Comparison of ENCODE assay signal across 16 cellular contexts in the genomic region with DNA sequence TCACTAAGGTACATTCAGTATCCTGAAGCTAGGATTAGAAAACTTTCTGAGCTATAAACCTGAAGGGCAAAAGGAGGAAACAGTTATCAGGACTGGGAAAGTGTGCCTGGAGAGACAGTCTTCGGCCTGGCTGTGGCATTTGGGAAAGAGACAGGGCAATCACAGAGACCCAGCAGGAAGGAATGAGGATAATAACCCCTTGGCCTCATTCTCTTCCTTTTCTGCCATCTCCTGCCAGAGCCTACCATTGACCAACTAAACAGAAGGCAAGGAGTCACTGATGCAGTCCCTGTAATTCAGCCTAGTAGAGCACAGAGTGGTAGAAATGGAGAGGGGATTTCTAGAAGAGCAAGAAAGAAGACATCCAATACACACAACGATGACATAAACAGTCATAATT.
DNase-seq lines count a peak whose midpoint lies in the region; ATAC-seq and TF ChIP-seq lines count a peak whose summit lies in the region.
"Had no signal": no experiment of that assay in that cellular context is flagged by ENCODE, and none has a peak within 500 bp of the region (broad histone marks: within the 10 kb centered on the region; RNA-seq: fewer than 3 reads in every experiment).

No MANE protein-coding gene starts in this region.

- H3K4me3 ChIP-seq in skeletal muscle satellite cell (ENCODE audit: low read length), result no peak overlapping the region
- H3K4me3 ChIP-seq: PC-9 had no signal

- H3K9ac ChIP-seq in skeletal muscle satellite cell (ENCODE audit: low read depth, low read length), result peak overlapping the region; percentile 14

- no peaks in the 10 kb centered on the region for H3K27me3 Mint-ChIP-seq in brain
- H3K27me3 Mint-ChIP-seq: activated naive CD8-positive, alpha-beta T cell treated with anti-CD3 and anti-CD28 coated beads for 36 hours; naive thymus-derived CD4-positive, alpha-beta T cell had no signal

- no peak overlapping the region for H3K4me3 Mint-ChIP-seq in brain
- H3K4me3 Mint-ChIP-seq: activated naive CD8-positive, alpha-beta T cell treated with anti-CD3 and anti-CD28 coated beads for 36 hours; activated T-cell treated with anti-CD3 and anti-CD28 coated beads, Interleukin-2, amount 50 U/mL, for 4 hours; naive thymus-derived CD4-positive, alpha-beta T cell had no signal

- intact Hi-C loops in left ventricle myocardium superior (cut with micrococcal nuclease), result no loop called here

- peaks cover 12% of the 10 kb centered on the region for H3K4me1 ChIP-seq in skeletal muscle satellite cell (ENCODE audit: control insufficient read depth, insufficient read depth, low read length)

- peak; percentile 37 for ATAC-seq in GM19463 (IDR thresholded peaks at IDR 0.05; ENCODE audit: unreplicated experiment)
- ATAC-seq in left ventricle myocardium superior, result peak; percentile 64
- ATAC-seq in HG02852 (IDR thresholded peaks at IDR 0.05; ENCODE audit: unreplicated experiment), result no peak
- ATAC-seq: activated T-cell treated with anti-CD3 and anti-CD28 coated beads, Interleukin-2, amount 50 U/mL, for 4 hours had no signal

- DNase-seq in left ventricle myocardium superior, result no peak
- DNase-seq in GF-D8 (lab: John Stamatoyannopoulos, UW), result no peak
- no peak for DNase-seq in SHP77 (lab: John Stamatoyannopoulos, UW)
- DNase-seq: activated CD4-positive, alpha-beta T cell treated with anti-CD3 and anti-CD28 coated beads, Interleukin-2, amount 50 U/mL, for 4 hours; activated naive CD8-positive, alpha-beta T cell treated with anti-CD3 and anti-CD28 coated beads for 36 hours; activated T-cell treated with anti-CD3 and anti-CD28 coated beads, Interleukin-2, amount 50 U/mL, for 4 hours; naive thymus-derived CD4-positive, alpha-beta T cell; NCI-H2029 treated with DMSO at 0.1 percent for 48 hours; NCI-H526; PC-9; stimulated activated CD4-positive, alpha-beta T cell treated with anti-CD3 and anti-CD28 coated beads, Interleukin-1b, Interleukin-23, amount 100 ng/mL, for 48 hours; substantia nigra had no signal

- H3K4me2 ChIP-seq in skeletal muscle satellite cell (ENCODE audit: low read length), result peak overlapping the region; percentile 53
- H3K4me2 ChIP-seq: PC-9 had no signal

- H3K27ac Mint-ChIP-seq in brain, result peak overlapping the region; percentile 7 to 64 (median 22)
- H3K27ac Mint-ChIP-seq: activated naive CD8-positive, alpha-beta T cell treated with anti-CD3 and anti-CD28 coated beads for 36 hours; naive thymus-derived CD4-positive, alpha-beta T cell had no signal

- TF ChIP-seq CTCF in brain (conservative IDR thresholded peaks at IDR 0.05), result no peak

- peaks cover 53% of the 10 kb centered on the region for H3K4me1 Mint-ChIP-seq in brain
- H3K4me1 Mint-ChIP-seq: activated naive CD8-positive, alpha-beta T cell treated with anti-CD3 and anti-CD28 coated beads for 36 hours had no signal

- H3K36me3 ChIP-seq in skeletal muscle satellite cell (ENCODE audit: insufficient read depth, low read length), result no peaks in the 10 kb centered on the region

- H3K36me3 Mint-ChIP-seq in brain, result no peaks in the 10 kb centered on the region
- H3K36me3 Mint-ChIP-seq: activated naive CD8-positive, alpha-beta T cell treated with anti-CD3 and anti-CD28 coated beads for 36 hours; naive thymus-derived CD4-positive, alpha-beta T cell had no signal

- no peaks in the 10 kb centered on the region for H3K9me3 Mint-ChIP-seq in brain
- H3K9me3 Mint-ChIP-seq: activated naive CD8-positive, alpha-beta T cell treated with anti-CD3 and anti-CD28 coated beads for 36 hours; activated T-cell treated with anti-CD3 and anti-CD28 coated beads, Interleukin-2, amount 50 U/mL, for 4 hours; naive thymus-derived CD4-positive, alpha-beta T cell had no signal

- no peaks in the 10 kb centered on the region for H3K9me3 ChIP-seq in skeletal muscle satellite cell (replicated peaks; ENCODE audit: low read length)

- no peaks in the 10 kb centered on the region for H3K27me3 ChIP-seq in skeletal muscle satellite cell (ENCODE audit: control insufficient read depth, insufficient read depth, low read length)
